32 cellular contexts compared by ENCODE assay signal in genomic region chr6:26489926-26490575, GRCh38. TPM values are rescaled to one million over a fixed set of nuclear protein-coding genes. Genes with fewer than 3 reads are reported as not detected.
"Had no signal": no experiment of that assay in that cellular context is flagged by ENCODE, and none has a peak within 500 bp of the region (broad histone marks: within the 10 kb centered on the region; RNA-seq: fewer than 3 reads in every experiment).

No MANE protein-coding gene starts in this region.

- H3K27me3 ChIP-seq: brain microvascular endothelial cell had no signal

- DNase-seq: activated CD4-positive, alpha-beta memory T cell treated with anti-CD3 and anti-CD28 coated beads, Interleukin-2, amount 10 ng/mL, durations not matched to agents 7 days and 5 days; activated CD4-positive, alpha-beta T cell treated with anti-CD3 and anti-CD28 coated beads for 1 hour; activated CD4-positive, alpha-beta T cell treated with anti-CD3 and anti-CD28 coated beads for 48 hours; activated CD4-positive, CD25-positive, alpha-beta regulatory T cell; activated CD8-positive, alpha-beta memory T cell treated with anti-CD3 and anti-CD28 coated beads for 24 hours; activated CD8-positive, alpha-beta memory T cell treated with anti-CD3 and anti-CD28 coated beads, Interleukin-2, amount 10 ng/mL, durations not matched to agents 7 days and 5 days; activated CD8-positive, alpha-beta memory T cell treated with anti-CD3 and anti-CD28 coated beads, Interleukin-2, amount 50 U/mL, for 48 hours; activated effector memory CD4-positive, alpha-beta T cell treated with anti-CD3 and anti-CD28 coated beads, Interleukin-2, amount 50 U/mL, for 16 hours; activated naive CD4-positive, alpha-beta T cell; activated naive CD4-positive, alpha-beta T cell treated with anti-CD3 and anti-CD28 coated beads, Interleukin-2, amount 50 U/mL, for 16 hours; activated naive CD8-positive, alpha-beta T cell treated with anti-CD3 and anti-CD28 coated beads for 36 hours; activated T-cell treated with anti-CD3 and anti-CD28 coated beads, Interleukin-2, amount 50 U/mL, for 48 hours; amniotic stem cell; aorta; brain microvascular endothelial cell; central memory CD4-positive, alpha-beta T cell; NCI-H1105; NCI-H1417 treated with DMSO at 0.1 percent for 48 hours; NCI-H1930; NCI-H2081 treated with DMSO at 0.1 percent for 48 hours; NCI-H226; NCI-H446 treated with DMSO at 0.1 percent for 48 hours; NCI-H524; NK-92 treated with Interleukin-12 subunit alpha and Interleukin-12 subunit beta, amount 100 ng/mL, for 24 hours; OCI-M1; Right ventricle myocardium superior; SW 1271; T-helper 1 cell; T-helper 9 cell; WERI-Rb-1 had no signal

- ATAC-seq: activated CD8-positive, alpha-beta memory T cell treated with anti-CD3 and anti-CD28 coated beads, Interleukin-2, amount 10 ng/mL, durations not matched to agents 7 days and 5 days had no signal

- H3K4me3 Mint-ChIP-seq: activated CD4-positive, alpha-beta memory T cell treated with anti-CD3 and anti-CD28 coated beads, Interleukin-2, amount 10 ng/mL, durations not matched to agents 7 days and 5 days; activated CD8-positive, alpha-beta memory T cell treated with anti-CD3 and anti-CD28 coated beads, Interleukin-2, amount 10 ng/mL, durations not matched to agents 7 days and 5 days; activated naive CD8-positive, alpha-beta T cell treated with anti-CD3 and anti-CD28 coated beads for 36 hours had no signal

- H3K36me3 ChIP-seq: brain microvascular endothelial cell, WERI-Rb-1 had no signal

- H3K36me3 Mint-ChIP-seq: activated naive CD8-positive, alpha-beta T cell treated with anti-CD3 and anti-CD28 coated beads for 36 hours had no signal

- H3K27ac ChIP-seq: brain microvascular endothelial cell, WERI-Rb-1 had no signal

- H3K27ac Mint-ChIP-seq: activated CD4-positive, alpha-beta memory T cell treated with anti-CD3 and anti-CD28 coated beads, Interleukin-2, amount 10 ng/mL, durations not matched to agents 7 days and 5 days; activated CD8-positive, alpha-beta memory T cell treated with anti-CD3 and anti-CD28 coated beads, Interleukin-2, amount 10 ng/mL, durations not matched to agents 7 days and 5 days; activated naive CD8-positive, alpha-beta T cell treated with anti-CD3 and anti-CD28 coated beads for 36 hours had no signal

- H3K27me3 Mint-ChIP-seq: activated CD8-positive, alpha-beta memory T cell treated with anti-CD3 and anti-CD28 coated beads, Interleukin-2, amount 10 ng/mL, durations not matched to agents 7 days and 5 days; activated naive CD8-positive, alpha-beta T cell treated with anti-CD3 and anti-CD28 coated beads for 36 hours had no signal

RNA-seq across cellular contexts. Expression of gene BTN1A1, which starts 10.1 kb away (rescaled TPM):
- total RNA-seq: activated CD4-positive, alpha-beta memory T cell treated with anti-CD3 and anti-CD28 coated beads, Interleukin-2, amount 10 ng/mL, durations not matched to agents 7 days and 5 days; activated CD8-positive, alpha-beta memory T cell treated with anti-CD3 and anti-CD28 coated beads, Interleukin-2, amount 10 ng/mL, durations not matched to agents 7 days and 5 days; aorta; cerebellum; MCF 10A; Right ventricle myocardium superior had no signal
